27 cellular contexts compared by ENCODE assay signal in genomic region chr2:67437132-67437531, GRCh38. TPM values are rescaled to one million over a fixed set of nuclear protein-coding genes. Genes with fewer than 3 reads are reported as not detected.
DNase-seq lines count a peak whose midpoint lies in the region; ATAC-seq and TF ChIP-seq lines count a peak whose summit lies in the region.
"Had no signal": no experiment of that assay in that cellular context is flagged by ENCODE, and none has a peak within 500 bp of the region (broad histone marks: within the 10 kb centered on the region; RNA-seq: fewer than 3 reads in every experiment).

No MANE protein-coding gene starts in this region.

- H3K4me3 ChIP-seq in SK-N-SH (ENCODE audit: low read depth in 2 of 2, low read length in 1 of 2), result no peak overlapping the region
- no peak overlapping the region for H3K4me3 ChIP-seq in PC-9
- H3K4me3 ChIP-seq in fibroblast of villous mesenchyme (ENCODE audit: low read depth, low read length), result no peak overlapping the region
- H3K4me3 ChIP-seq in retinal pigment epithelial cell (ENCODE audit: low read length), result no peak overlapping the region
- H3K4me3 ChIP-seq: body of pancreas, sigmoid colon, upper lobe of left lung had no signal

- no peak for TF ChIP-seq RAD21 in SK-N-SH (IDR thresholded peaks at IDR 0.05; ENCODE audit: low read length)

- H3F3A ChIP-seq in SK-N-SH (replicated peaks; ENCODE audit: insufficient read depth) (no peaks in the 10 kb centered on the region), PC-9 (ENCODE audit: insufficient read depth, low read depth) (no peaks in the 10 kb centered on the region)

- H3K9me3 ChIP-seq in SK-N-SH, result no peaks in the 10 kb centered on the region; the same call in 1 of the 2 replicates
- H3K9me3 ChIP-seq in PC-9 (ENCODE audit: insufficient read depth, low read depth), result 0 out of 2 replicates have a peak, but pooled peaks cover 4% of the 10 kb centered on the region
- H3K9me3 ChIP-seq: body of pancreas, sigmoid colon, upper lobe of left lung had no signal

- H3K4me2 ChIP-seq in SK-N-SH (no peak overlapping the region), PC-9 (peak overlapping the region; percentile 24)
- H3K4me2 ChIP-seq: KMS-11 had no signal

- CTCF ChIA-PET in SK-N-SH (lab: Yijun Ruan, JAX), result no interaction called here
- CTCF ChIA-PET in PC-9 (lab: Charles Lee), result no interaction called here

- H3K9me2 ChIP-seq in SK-N-SH (no peaks in the 10 kb centered on the region), PC-9 (ENCODE audit: insufficient read depth) (no peaks in the 10 kb centered on the region)

- no peaks in the 10 kb centered on the region for H3K36me3 ChIP-seq in SK-N-SH (replicated peaks in 1 of 2; ENCODE audit: control insufficient read depth in 1 of 2, insufficient read depth in 2 of 2, low read length in 1 of 2)
- no peaks in the 10 kb centered on the region for H3K36me3 ChIP-seq in PC-9 (ENCODE audit: low read depth)
- H3K36me3 ChIP-seq: sigmoid colon, upper lobe of left lung had no signal

- intact Hi-C loops in PC-9 (cut with micrococcal nuclease; ENCODE audit: unreplicated experiment), result loop anchor here (1.0 to 5.0 kb wide), 4 partner anchors 26 to 145 kb away; no protein-coding TSS in a partner anchor

- no peaks in the 10 kb centered on the region for H3K79me2 ChIP-seq in SK-N-SH (ENCODE audit: insufficient read depth)
- no peaks in the 10 kb centered on the region for H3K79me2 ChIP-seq in PC-9 (ENCODE audit: low read depth)
- H3K79me2 ChIP-seq: parathyroid adenoma had no signal

- BruUV-seq in PC-9 (replicated peaks; lab: Mats Ljungman, UMichigan), result no TSS peak

- no peak for DNase-seq in SK-N-SH
- peak in 1 of 2 experiments; percentile 91 for DNase-seq in PC-9
- DNase-seq in fibroblast of villous mesenchyme (ENCODE audit: low read depth), result peak; percentile 18
- peak; percentile 15 for DNase-seq in retinal pigment epithelial cell (ENCODE audit: low read depth)
- DNase-seq in cerebellar nuclear complex (lab: John Stamatoyannopoulos, UW), result no peak
- DNase-seq in NCI-H1436 treated with DMSO at 0.1 percent for 48 hours (lab: John Stamatoyannopoulos, UW), result no peak
- DNase-seq in HK-2 (ENCODE audit: unreplicated experiment), result no peak
- DNase-seq: activated B cell treated with CpG ODN at 0.5 μM for 24 hours; activated CD4-positive, alpha-beta T cell treated with anti-CD3 and anti-CD28 coated beads, Interleukin-2, amount 50 U/mL, for 48 hours; activated CD8-positive, alpha-beta memory T cell treated with anti-CD3 and anti-CD28 coated beads, Interleukin-2, amount 50 U/mL, for 48 hours; activated naive CD8-positive, alpha-beta T cell treated with anti-CD3 and anti-CD28 coated beads for 36 hours; body of pancreas; GOT3; left colon; MV-4-11; NCI-H187 treated with DMSO at 0.1 percent for 48 hours; NCI-H446 treated with DMSO at 0.1 percent for 48 hours; sigmoid colon; stimulated activated CD4-positive, alpha-beta T cell treated with anti-CD3 and anti-CD28 coated beads, Interleukin-15, amount 100 ng/mL, for 24 hours; stimulated activated CD8-positive, alpha-beta memory T cell treated with anti-CD3 and anti-CD28 coated beads, Interleukin-4, amount 100 ng/mL, for 48 hours; T1000; upper lobe of left lung had no signal

- WGBS in SK-N-SH (ENCODE audit: low lambda C conversion rate), result 59% methylated on average over 1 of the region's 1 CpG

- TF ChIP-seq EP300 in SK-N-SH (IDR thresholded peaks at IDR 0.05; ENCODE audit: borderline replicate concordance in 1 of 2, low read depth in 1 of 2, low read length in 1 of 2), result no peak

- no peaks in the 10 kb centered on the region for H4K20me1 ChIP-seq in SK-N-SH (ENCODE audit: insufficient read depth)
- no peaks in the 10 kb centered on the region for H4K20me1 ChIP-seq in PC-9 (ENCODE audit: insufficient read depth)

- H3K27me3 ChIP-seq in SK-N-SH (ENCODE audit: insufficient read depth) (no peaks in the 10 kb centered on the region), PC-9 (ENCODE audit: insufficient read depth, low read depth) (no peaks in the 10 kb centered on the region)
- H3K27me3 ChIP-seq: body of pancreas, sigmoid colon, upper lobe of left lung had no signal

- H3K4me1 ChIP-seq in SK-N-SH (ENCODE audit: control insufficient read depth in 1 of 2, insufficient read depth in 2 of 2, low read depth in 1 of 2, low read length in 1 of 2) (no peaks in the 10 kb centered on the region), PC-9 (replicated peaks; ENCODE audit: insufficient read depth) (peaks cover 16% of the 10 kb centered on the region)
- H3K4me1 ChIP-seq: body of pancreas, parathyroid adenoma, sigmoid colon, upper lobe of left lung had no signal

- ATAC-seq in SK-N-SH treated with all-trans-retinoic acid at 6 μM for 48 hours, result no peak
- ATAC-seq: body of pancreas; left colon; natural killer cell treated with Interleukin-12 subunit alpha and Interleukin-12 subunit beta and Interleukin-15 and Interleukin-18, amount 100 ng/mL, for 72 hours had no signal

- POLR2A ChIA-PET in SK-N-SH (lab: Yijun Ruan, JAX) (no interaction called here), PC-9 (lab: Charles Lee; ENCODE audit: unreplicated experiment) (interaction anchor here (0.6 to 0.7 kb wide), 2 partner anchors 8 to 1116 kb away, joined by 3 to 5 read pairs; no protein-coding TSS in a partner anchor)

- H3K9ac ChIP-seq in SK-N-SH, result no peak overlapping the region
- H3K9ac ChIP-seq: KMS-11, parathyroid adenoma had no signal

- TF ChIP-seq CTCF in SK-N-SH (IDR thresholded peaks at IDR 0.05) (no peak), PC-9 (conservative IDR thresholded peaks at IDR 0.05) (no peak), fibroblast of villous mesenchyme (IDR thresholded peaks at IDR 0.05; ENCODE audit: insufficient read depth, low read depth, low read length) (no peak), retinal pigment epithelial cell (conservative IDR thresholded peaks at IDR 0.05; ENCODE audit: low read depth, low read length) (no peak)

- H3K27ac ChIP-seq in SK-N-SH (ENCODE audit: low read depth in 2 of 2, low read length in 1 of 2) (no peak overlapping the region), PC-9 (no peak overlapping the region)
- H3K27ac ChIP-seq: 22Rv1, body of pancreas, KMS-11, parathyroid adenoma, sigmoid colon, upper lobe of left lung had no signal

- no peak overlapping the region; the same call in 1 of the 2 replicates for H2AFZ ChIP-seq in SK-N-SH (ENCODE audit: low read depth)
- no peak overlapping the region for H2AFZ ChIP-seq in PC-9
- H2AFZ ChIP-seq: parathyroid adenoma had no signal

TF ChIP-seq in SK-N-SH treated with all-trans-retinoic acid at 6 μM for 48 hours, 23 proteins besides CTCF, POLR2A, EP300 and RAD21:
- no peak for TF ChIP-seq RARB (CRISPR knock-in tag; IDR thresholded peaks at IDR 0.05)
- TF ChIP-seq ISL1 (CRISPR knock-in tag; IDR thresholded peaks at IDR 0.05), result peak; percentile 81
- TF ChIP-seq ZFP3 (CRISPR knock-in tag; IDR thresholded peaks at IDR 0.05), result no peak
- no peak for TF ChIP-seq OSR1 (CRISPR knock-in tag; IDR thresholded peaks at IDR 0.05)

TF ChIP-seq in SK-N-SH, 30 proteins besides CTCF, POLR2A, EP300 and RAD21:
- TF ChIP-seq USF1 (IDR thresholded peaks at IDR 0.05; ENCODE audit: borderline replicate concordance, low read depth), result no peak
- TF ChIP-seq TCF12 (IDR thresholded peaks at IDR 0.05), result no peak
- TF ChIP-seq NRF1 (IDR thresholded peaks at IDR 0.05; ENCODE audit: low read depth, low read length), result no peak
- TF ChIP-seq FOXJ3 (CRISPR knock-in tag; IDR thresholded peaks at IDR 0.05), result no peak
- TF ChIP-seq IRF3 (IDR thresholded peaks at IDR 0.05; ENCODE audit: low read depth, low read length), result no peak
- TF ChIP-seq YY1 (IDR thresholded peaks at IDR 0.05; ENCODE audit: low read depth), result no peak
- TF ChIP-seq USF2 (IDR thresholded peaks at IDR 0.05; ENCODE audit: borderline replicate concordance, low read depth, low read length), result no peak
- no peak for TF ChIP-seq RCOR1 (IDR thresholded peaks at IDR 0.05; ENCODE audit: low read length)
- no peak for TF ChIP-seq GATA2 (CRISPR knock-in tag; IDR thresholded peaks at IDR 0.05)

RNA-seq across cellular contexts. Expression of gene ETAA1, which starts 40.0 kb away (rescaled TPM):
- polyA plus RNA-seq in SK-N-SH (2012; rRNA removed), result 6.8 and 8.2 TPM in 2 replicates
- 8.7 and 11.7 TPM in 2 replicates for polyA plus RNA-seq in SK-N-SH (2012; cell fraction: cytosol; rRNA removed)
- 6.9 and 11.9 TPM in 2 replicates for polyA plus RNA-seq in SK-N-SH (2012; cell fraction: nucleus; rRNA removed)
- total RNA-seq in PC-9 (2021), result 17.1 and 25.3 TPM in 2 replicates
- total RNA-seq in fibroblast of villous mesenchyme, result 15.5 and 17.7 TPM in 2 replicates

Comparison
In these comparisons a context has a peak if more than half of its experiments do, and no peak if none do; other contexts are left out.
1. DNase-seq: peak in fibroblast of villous mesenchyme (single experiment) and retinal pigment epithelial cell (single experiment); none in SK-N-SH (single experiment), cerebellar nuclear complex (0 of 2), NCI-H1436 treated with DMSO at 0.1 percent for 48 hours (single experiment) and HK-2 (single experiment).